In the genomic region with DNA sequence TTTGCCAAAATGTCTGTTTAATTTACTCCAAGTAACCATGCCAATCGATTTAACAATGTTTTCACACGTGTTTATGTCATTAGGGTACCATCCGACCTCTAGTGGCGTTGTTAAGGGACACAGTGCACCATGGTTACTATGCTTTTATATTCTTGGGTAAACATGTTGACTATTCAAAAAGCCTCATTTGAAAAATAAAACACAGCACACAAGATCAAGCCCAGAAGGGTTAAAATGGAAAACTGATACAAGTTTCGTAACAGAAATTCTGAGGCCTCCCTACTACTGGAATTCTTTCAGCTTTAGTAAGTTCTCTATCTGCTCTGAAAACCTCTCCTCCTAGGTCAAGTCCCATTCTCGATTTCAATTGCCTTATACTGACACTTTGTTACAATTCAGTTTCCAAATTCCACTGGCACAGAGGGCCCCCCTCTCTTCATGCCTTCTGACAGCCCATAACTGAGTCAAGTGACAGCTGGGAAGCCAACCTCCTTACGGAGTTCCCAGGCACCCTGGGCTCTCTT, we compare ENCODE assay signal across 8 cellular contexts. TPM values are rescaled to one million over a fixed set of nuclear protein-coding genes. Genes with fewer than 3 reads are reported as not detected.
A peak's percentile ranks its signal among the peaks of the same experiment; 100 is the strongest.
DNase-seq lines count a peak whose midpoint lies in the region; ATAC-seq and TF ChIP-seq lines count a peak whose summit lies in the region.

No MANE protein-coding gene starts in this region.

- ATAC-seq in thoracic aorta (ENCODE audit: insufficient number of reproducible peaks, low FRiP score, low read depth) = no peak
- ATAC-seq in GM19328 (IDR thresholded peaks at IDR 0.05; ENCODE audit: unreplicated experiment) = no peak
- no peak for ATAC-seq in GM21825 (IDR thresholded peaks at IDR 0.05; ENCODE audit: unreplicated experiment)

- H3K4me1 ChIP-seq in thoracic aorta (ENCODE audit: control insufficient read depth in 1 of 2, low read depth in 2 of 2) = peaks cover 15 to 51% of the 10 kb centered on the region in 2 donors

- peak; percentile 17 for DNase-seq in stimulated activated CD4-positive, alpha-beta T cell treated with anti-CD3 and anti-CD28 coated beads, Interleukin-15, amount 100 ng/mL, for 24 hours
- no peak for DNase-seq in stimulated activated CD4-positive, alpha-beta T cell treated with anti-CD3 and anti-CD28 coated beads, Interleukin-4, amount 100 ng/mL, for 1 hour
- DNase-seq in NCI-H748 (lab: John Stamatoyannopoulos, UW; ENCODE audit: unreplicated experiment) (peak; percentile 70), astrocyte of the hippocampus (ENCODE audit: low read depth, low spot score) (peak; percentile 59), left kidney (ENCODE audit: low read depth, low spot score) (peak; percentile 79), thoracic aorta (ENCODE audit: low spot score) (no peak)

- no peak for TF ChIP-seq CTCF in thoracic aorta (IDR thresholded peaks at IDR 0.05)

- peak overlapping the region; percentile 6 to 55 for H3K27ac ChIP-seq in thoracic aorta

- H3K9me3 ChIP-seq in thoracic aorta = no peaks in the 10 kb centered on the region

- peak overlapping the region; percentile 97 for H3K4me3 ChIP-seq in thoracic aorta

- no peaks in the 10 kb centered on the region for H3K27me3 ChIP-seq in thoracic aorta (replicated peaks; ENCODE audit: insufficient read depth)

- no peaks in the 10 kb centered on the region for H3K36me3 ChIP-seq in thoracic aorta

RNA-seq across cellular contexts. Expression of gene CFAP20, which starts 2.1 kb away (rescaled TPM):
- 10 to 100 TPM; 48.5 to 52.5 TPM for total RNA-seq in thoracic aorta

Comparison
In these comparisons a context has a peak if more than half of its experiments do, and no peak if none do; other contexts are left out.
1. DNase-seq: peak in stimulated activated CD4-positive, alpha-beta T cell treated with anti-CD3 and anti-CD28 coated beads, Interleukin-15, amount 100 ng/mL, for 24 hours (single experiment), NCI-H748 (single experiment), astrocyte of the hippocampus (single experiment) and left kidney (single experiment); none in stimulated activated CD4-positive, alpha-beta T cell treated with anti-CD3 and anti-CD28 coated beads, Interleukin-4, amount 100 ng/mL, for 1 hour (single experiment) and thoracic aorta (single experiment).